In genomic region chr1:20616468-20617156, GRCh38 we compare ENCODE assay signal across 15 cellular contexts. TPM values are rescaled to one million over a fixed set of nuclear protein-coding genes. Genes with fewer than 3 reads are reported as not detected.
DNase-seq lines count a peak whose midpoint lies in the region; ATAC-seq and TF ChIP-seq lines count a peak whose summit lies in the region.
"Had no signal": no experiment of that assay in that cellular context is flagged by ENCODE, and none has a peak within 500 bp of the region (broad histone marks: within the 10 kb centered on the region; RNA-seq: fewer than 3 reads in every experiment).

No MANE protein-coding gene starts in this region.

- no peaks in the 10 kb centered on the region for H3K27me3 ChIP-seq in ACC112 (ENCODE audit: insufficient read depth, low read length)
- H3K27me3 ChIP-seq in vagina, result no peaks in the 10 kb centered on the region

- H3K9me3 ChIP-seq in vagina, result no peaks in the 10 kb centered on the region

- H3K4me1 ChIP-seq in ACC112 (ENCODE audit: control insufficient read depth, insufficient read depth, low read length, unreplicated experiment) (peaks cover 17% of the 10 kb centered on the region), vagina (peaks cover 17% of the 10 kb centered on the region)

- H3K27ac ChIP-seq in ACC112 (ENCODE audit: low read depth, low read length), result no peak overlapping the region
- H3K27ac ChIP-seq in vagina, result no peak overlapping the region

- H3K4me3 ChIP-seq in ACC112 (ENCODE audit: low read depth, low read length), result peak overlapping the region; percentile 27; the same call in 1 of the 2 replicates
- H3K4me3 ChIP-seq in vagina, result no peak overlapping the region

- peak overlapping the region; percentile 92 for H2AFZ ChIP-seq in ACC112 (ENCODE audit: low read length, unreplicated experiment)

- intact Hi-C loops in vagina (cut with DNase I), result no loop called here

- no peak for TF ChIP-seq POLR2A in vagina (IDR thresholded peaks at IDR 0.05)

- no peaks in the 10 kb centered on the region for H3K79me2 ChIP-seq in ACC112 (ENCODE audit: control insufficient read depth, insufficient read depth, low read length, unreplicated experiment)

- H3K36me3 ChIP-seq in ACC112 (ENCODE audit: insufficient read depth, low read length), result no peaks in the 10 kb centered on the region
- H3K36me3 ChIP-seq in vagina, result no peaks in the 10 kb centered on the region

- TF ChIP-seq CTCF in GM20000 (IDR thresholded peaks at IDR 0.05; ENCODE audit: extremely low read depth, missing control alignments), result no peak
- no peak for TF ChIP-seq CTCF in vagina (IDR thresholded peaks at IDR 0.05)

- DNase-seq in GM20000 (ENCODE audit: low spot score), result peak; percentile 46
- DNase-seq in cerebellar cortex (ENCODE audit: low spot score), result peak; percentile 48
- DNase-seq in kidney tubule cell (ENCODE audit: low spot score), result peak; percentile 10
- no peak for DNase-seq in UCSD-AML1 (lab: John Stamatoyannopoulos, UW; ENCODE audit: unreplicated experiment)
- no peak for DNase-seq in SW 1271 (lab: John Stamatoyannopoulos, UW)
- no peak for DNase-seq in vagina (ENCODE audit: extremely low spot score in 2 of 2)
- DNase-seq: activated CD8-positive, alpha-beta T cell treated with anti-CD3 and anti-CD28 coated beads for 36 hours; activated naive CD4-positive, alpha-beta T cell; KBM-7; NCI-H146; NCI-H526; T-helper 9 cell had no signal

- no peak for ATAC-seq in GM19455 (IDR thresholded peaks at IDR 0.05; ENCODE audit: unreplicated experiment)
- ATAC-seq: activated CD8-positive, alpha-beta T cell treated with anti-CD3 and anti-CD28 coated beads for 36 hours had no signal

RNA-seq across cellular contexts. Expression of gene PINK1, which starts 16.6 kb away (rescaled TPM):
- 113 TPM for total RNA-seq in vagina

RNA-seq across cellular contexts. Expression of gene CDA, which starts 27.7 kb away (rescaled TPM):
- total RNA-seq in vagina, result 16.0 TPM
- total RNA-seq: activated CD8-positive, alpha-beta T cell treated with anti-CD3 and anti-CD28 coated beads for 36 hours; osteocyte had no signal

RNA-seq across cellular contexts. Expression of gene DDOST, which starts 44.6 kb away (rescaled TPM):
- 84.5 TPM for total RNA-seq in vagina

Comparison
In these comparisons a context has a peak if more than half of its experiments do, and no peak if none do; other contexts are left out.
1. DNase-seq: peak in GM20000 (single experiment), cerebellar cortex (single experiment) and kidney tubule cell (single experiment); none in UCSD-AML1 (single experiment), SW 1271 (0 of 2) and vagina (0 of 2).